Comparison of ENCODE assay signal across 9 cellular contexts in genomic region chr1:16648250-16648649, GRCh38. TPM values are rescaled to one million over a fixed set of nuclear protein-coding genes. Genes with fewer than 3 reads are reported as not detected.
DNase-seq lines count a peak whose midpoint lies in the region; ATAC-seq and TF ChIP-seq lines count a peak whose summit lies in the region.
"Not testable (repeated sequence)": the region's sequence is repeated elsewhere in the genome, so short reads cannot be mapped to it uniquely, and the experiment has no call there.
"Had no signal": no experiment of that assay in that cellular context is flagged by ENCODE, and none has a peak within 500 bp of the region (broad histone marks: within the 10 kb centered on the region; RNA-seq: fewer than 3 reads in every experiment).

No MANE protein-coding gene starts in this region.

- DNase-seq in ELF-1 (ENCODE audit: low read depth, low spot score) (peak; percentile 32), Right ventricle myocardium superior (peak; percentile 41), left colon (peak; percentile 8 to 23), osteocyte (ENCODE audit: extremely low spot score, unreplicated experiment) (peak; percentile 79), vagina (ENCODE audit: extremely low spot score in 2 of 2) (peak; percentile 22 to 29)
- DNase-seq in activated CD4-positive, alpha-beta T cell treated with anti-CD3 and anti-CD28 coated beads for 48 hours, result peak; percentile 1
- peak; percentile 0 for DNase-seq in activated naive CD8-positive, alpha-beta T cell treated with anti-CD3 and anti-CD28 coated beads, Interleukin-2, amount 50 U/mL, for 24 hours
- peak; percentile 0 to 4 for DNase-seq in stimulated activated CD4-positive, alpha-beta T cell treated with anti-CD3 and anti-CD28 coated beads, Interleukin-2, amount 100 ng/mL, for 24 hours

- not testable (repeated sequence) for H3K4me3 Mint-ChIP-seq in activated naive CD8-positive, alpha-beta T cell treated with anti-CD3 and anti-CD28 coated beads, Interleukin-2, amount 50 U/mL, for 24 hours; osteocyte (ENCODE audit: unreplicated experiment)

- not testable (repeated sequence) for TF ChIP-seq CTCF in osteocyte (IDR thresholded peaks at IDR 0.05); vagina (IDR thresholded peaks at IDR 0.05)

- not testable (repeated sequence) for H3K4me1 Mint-ChIP-seq in activated naive CD8-positive, alpha-beta T cell treated with anti-CD3 and anti-CD28 coated beads, Interleukin-2, amount 50 U/mL, for 24 hours; osteocyte (ENCODE audit: unreplicated experiment)

- not testable (repeated sequence) for H3K27me3 ChIP-seq in vagina

- not testable (repeated sequence) for H3K9me3 Mint-ChIP-seq in activated naive CD8-positive, alpha-beta T cell treated with anti-CD3 and anti-CD28 coated beads, Interleukin-2, amount 50 U/mL, for 24 hours; osteocyte (ENCODE audit: unreplicated experiment)

- not testable (repeated sequence) for H3K9me3 ChIP-seq in vagina

- ATAC-seq in activated naive CD8-positive, alpha-beta T cell treated with anti-CD3 and anti-CD28 coated beads, Interleukin-2, amount 50 U/mL, for 24 hours; Right ventricle myocardium superior (ENCODE audit: poor library complexity); left colon: not testable (repeated sequence)

- not testable (repeated sequence) for H3K36me3 ChIP-seq in vagina

- TF ChIP-seq POLR2A in vagina (IDR thresholded peaks at IDR 0.05), result not testable (repeated sequence)

- H3K27ac Mint-ChIP-seq in activated naive CD8-positive, alpha-beta T cell treated with anti-CD3 and anti-CD28 coated beads, Interleukin-2, amount 50 U/mL, for 24 hours; osteocyte (ENCODE audit: unreplicated experiment): not testable (repeated sequence)

- H3K36me3 Mint-ChIP-seq in activated naive CD8-positive, alpha-beta T cell treated with anti-CD3 and anti-CD28 coated beads, Interleukin-2, amount 50 U/mL, for 24 hours (ENCODE audit: low read depth); osteocyte (ENCODE audit: unreplicated experiment): not testable (repeated sequence)

- not testable (repeated sequence) for H3K27me3 Mint-ChIP-seq in activated naive CD8-positive, alpha-beta T cell treated with anti-CD3 and anti-CD28 coated beads, Interleukin-2, amount 50 U/mL, for 24 hours; osteocyte (ENCODE audit: unreplicated experiment)

- intact Hi-C loops in Right ventricle myocardium superior (cut with DNase I); left colon (cut with DNase I, micrococcal nuclease); vagina (cut with DNase I): not testable (repeated sequence)

- not testable (repeated sequence) for H3K27ac ChIP-seq in vagina

- peaks cover 19% of the 10 kb centered on the region for H3K4me1 ChIP-seq in vagina

- H3K4me3 ChIP-seq in vagina, result not testable (repeated sequence)

RNA-seq across cellular contexts. Expression of gene RNU1-3, which starts 18.5 kb away (rescaled TPM):
- total RNA-seq in Right ventricle myocardium superior (9,391 TPM), left colon (1,000 to 10,000 TPM; 3,977 to 5,589 TPM), osteocyte (2,650 and 2,859 TPM in 2 replicates), vagina (19,908 TPM)
- total RNA-seq: M059J had no signal

RNA-seq across cellular contexts. Expression of gene NBPF1, which starts 34.9 kb away (rescaled TPM):
- 11.7 TPM for total RNA-seq in Right ventricle myocardium superior
- total RNA-seq in left colon, result 100 to 1,000 TPM; 101 to 109 TPM
- total RNA-seq in osteocyte, result 50.1 and 55.6 TPM in 2 replicates
- total RNA-seq in vagina, result 45.9 TPM

Comparison
In these comparisons a context has a peak if more than half of its experiments do, and no peak if none do; other contexts are left out.
1. DNase-seq: peak in every context shown above with its lines; median percentile 79 in osteocyte; 41 in Right ventricle myocardium superior; 32 in ELF-1; 26 in vagina; 16 in left colon; 2 in stimulated activated CD4-positive, alpha-beta T cell treated with anti-CD3 and anti-CD28 coated beads, Interleukin-2, amount 100 ng/mL, for 24 hours; 1 in activated CD4-positive, alpha-beta T cell treated with anti-CD3 and anti-CD28 coated beads for 48 hours; 0 in activated naive CD8-positive, alpha-beta T cell treated with anti-CD3 and anti-CD28 coated beads, Interleukin-2, amount 50 U/mL, for 24 hours.